8 cellular contexts compared by ENCODE assay signal in the genomic region with DNA sequence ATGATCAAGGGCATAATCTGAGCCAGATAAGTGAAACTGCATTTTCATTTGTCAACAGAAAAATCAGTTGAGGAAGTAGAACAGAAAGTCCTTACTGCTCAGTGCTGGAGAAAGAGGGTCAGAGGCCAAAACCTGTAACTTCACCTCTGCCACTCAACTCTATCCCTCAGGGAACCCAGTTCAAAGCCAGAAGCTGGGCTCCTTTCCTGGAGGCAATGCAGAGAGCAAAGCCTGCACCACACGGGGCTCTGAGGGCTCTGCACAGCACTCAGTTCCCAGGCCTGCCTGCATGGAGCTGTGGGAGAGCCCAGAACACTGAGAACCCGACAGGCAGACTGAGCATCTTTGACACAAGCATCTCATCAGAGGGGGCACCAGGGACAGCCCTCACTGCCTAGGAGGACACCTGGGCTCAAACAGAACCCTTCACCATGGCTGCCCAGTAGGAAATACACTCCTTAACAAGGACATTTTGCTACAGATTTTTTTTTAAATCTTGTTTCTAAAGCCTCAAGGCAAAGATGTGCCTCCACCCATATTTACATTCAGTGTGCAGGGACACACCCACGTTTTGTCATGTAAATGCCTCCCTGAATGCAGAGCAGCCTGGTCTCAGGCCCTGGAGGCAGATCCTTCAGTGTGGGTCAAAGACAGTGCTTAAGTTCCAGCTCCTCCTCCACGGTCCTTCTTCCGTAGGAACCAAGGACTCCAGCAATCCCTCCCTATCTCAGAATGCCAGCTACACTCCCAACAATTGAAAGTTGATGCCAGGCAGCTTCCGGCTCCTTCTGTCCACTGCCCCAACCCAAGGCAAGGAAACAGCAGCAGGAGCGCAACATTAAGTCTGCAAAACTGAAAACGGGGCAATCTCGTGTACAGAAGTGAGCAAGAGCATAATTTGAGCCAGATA. TPM values are rescaled to one million over a fixed set of nuclear protein-coding genes. Genes with fewer than 3 reads are reported as not detected.
DNase-seq lines count a peak whose midpoint lies in the region; ATAC-seq and TF ChIP-seq lines count a peak whose summit lies in the region.

No MANE protein-coding gene starts in this region.

- WGBS in adrenal gland, 4 donors: 70 to 78% (median 76%) methylated on average over 8 to 9 of the region's 9 CpGs

- H3K4me1 ChIP-seq in adrenal gland (replicated peaks in 1 of 2) (peaks cover 0 to 5% of the 10 kb centered on the region in 2 donors), neutrophil (ENCODE audit: control insufficient read depth in 1 of 2, insufficient read depth in 1 of 2, low read depth in 1 of 2, low read length in 1 of 2) (peaks cover 39 to 40% of the 10 kb centered on the region in 2 experiments)

- no peaks in the 10 kb centered on the region for H3K27me3 ChIP-seq in adrenal gland
- no peaks in the 10 kb centered on the region for H3K27me3 ChIP-seq in neutrophil

- H3K9me3 ChIP-seq in adrenal gland (replicated peaks in 1 of 3): no peaks in the 10 kb centered on the region
- peaks cover 3% of the 10 kb centered on the region for H3K9me3 ChIP-seq in neutrophil

- H3K36me3 ChIP-seq in adrenal gland (replicated peaks in 1 of 2): peaks cover 0 to 10% of the 10 kb centered on the region in 2 donors
- peaks cover 99% of the 10 kb centered on the region for H3K36me3 ChIP-seq in neutrophil

- DNase-seq in adrenal gland: no peak
- DNase-seq in stimulated activated naive CD4-positive, alpha-beta T cell treated with Interleukin-2 at 50 U/mL for 16 hours (lab: John Stamatoyannopoulos, UW): no peak
- DNase-seq in AG20443 (ENCODE audit: low spot score): no peak
- DNase-seq in NCI-H187 treated with DMSO at 0.1 percent for 48 hours (lab: John Stamatoyannopoulos, UW): no peak
- no peak for DNase-seq in foreskin melanocyte

- intact Hi-C loops in adrenal gland (cut with DNase I): no loop called here

- H3K4me3 ChIP-seq in adrenal gland: no peak overlapping the region
- H3K4me3 ChIP-seq in neutrophil (ENCODE audit: low read depth in 1 of 2, low read length in 1 of 2): no peak overlapping the region

- TF ChIP-seq POLR2A in adrenal gland (IDR thresholded peaks at IDR 0.05): no peak

- ATAC-seq in GM18909 (IDR thresholded peaks at IDR 0.05; ENCODE audit: poor library complexity, unreplicated experiment): peak; percentile 0
- ATAC-seq in HG02973 (IDR thresholded peaks at IDR 0.05; ENCODE audit: unreplicated experiment): peak; percentile 2

- H3K27ac ChIP-seq in adrenal gland: peak overlapping the region in 3 of 5 donors; percentile 16 to 75 (median 62)
- H3K27ac ChIP-seq in neutrophil: peak overlapping the region; percentile 99

- TF ChIP-seq CTCF in adrenal gland (IDR thresholded peaks at IDR 0.05): no peak
- no peak for TF ChIP-seq CTCF in neutrophil (IDR thresholded peaks at IDR 0.05)

RNA-seq across cellular contexts. Expression of a gene that starts 6.6 kb away (rescaled TPM):
- total RNA-seq in adrenal gland: 100 to 1,000 TPM in 2 of 8 donors, 10 to 100 TPM in 6; 39.6 to 218 (median 61.6) TPM
- 10 to 100 TPM; 25.7 to 76.2 (median 56.0) TPM for polyA plus RNA-seq in adrenal gland

RNA-seq across cellular contexts. Expression of a gene that starts 49.4 kb away (rescaled TPM):
- 10 to 100 TPM; 12.7 to 36.7 (median 16.6) TPM for total RNA-seq in adrenal gland
- 10 to 100 TPM; 10.1 to 20.5 (median 12.9) TPM for polyA plus RNA-seq in adrenal gland
